ENCODE assay signal across 1 cellular context in the genomic region with DNA sequence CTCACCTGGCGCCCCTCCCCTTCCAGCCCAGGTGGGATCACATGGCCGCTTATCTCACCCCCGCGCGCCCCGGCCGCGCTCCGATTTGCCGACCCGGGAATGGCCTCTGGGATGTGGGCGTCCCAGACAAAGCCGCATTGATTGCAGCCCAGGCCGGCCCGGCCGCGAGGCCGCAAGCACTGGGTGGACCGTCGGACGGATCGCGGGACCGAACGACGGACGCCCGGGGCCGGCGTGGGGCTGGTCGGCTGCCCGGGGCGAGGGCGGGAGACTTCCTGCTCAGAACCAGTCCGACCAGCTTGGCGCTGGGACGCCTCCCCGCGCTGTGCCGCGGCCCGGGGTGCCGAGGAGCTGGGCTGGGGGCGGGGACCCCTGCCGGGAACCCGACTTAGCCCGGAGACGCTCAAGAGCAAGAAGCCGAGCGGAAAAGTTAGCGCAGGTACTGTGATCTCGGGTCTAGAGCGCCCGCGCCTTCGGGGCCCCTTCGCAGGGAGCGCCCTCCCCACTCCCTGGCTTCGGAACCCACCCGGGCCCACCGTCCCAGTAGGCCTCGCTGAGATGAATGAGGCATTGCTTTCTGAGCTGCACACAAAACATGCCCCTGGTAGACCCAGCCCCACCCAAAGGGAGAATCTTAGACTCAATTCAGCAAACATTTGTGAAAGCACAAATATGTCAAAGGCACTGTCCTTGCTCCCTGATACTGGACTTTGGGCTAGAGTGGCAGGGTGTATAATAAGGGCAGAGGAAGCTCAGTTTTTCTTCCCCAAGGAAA.
TF ChIP-seq lines count a peak whose summit lies in the region.

No MANE protein-coding gene starts in this region.

TF ChIP-seq in WTC11, 78 proteins besides CTCF, POLR2A, EP300 and RAD21 (continued from another document):
- TF ChIP-seq, protein P1, sequence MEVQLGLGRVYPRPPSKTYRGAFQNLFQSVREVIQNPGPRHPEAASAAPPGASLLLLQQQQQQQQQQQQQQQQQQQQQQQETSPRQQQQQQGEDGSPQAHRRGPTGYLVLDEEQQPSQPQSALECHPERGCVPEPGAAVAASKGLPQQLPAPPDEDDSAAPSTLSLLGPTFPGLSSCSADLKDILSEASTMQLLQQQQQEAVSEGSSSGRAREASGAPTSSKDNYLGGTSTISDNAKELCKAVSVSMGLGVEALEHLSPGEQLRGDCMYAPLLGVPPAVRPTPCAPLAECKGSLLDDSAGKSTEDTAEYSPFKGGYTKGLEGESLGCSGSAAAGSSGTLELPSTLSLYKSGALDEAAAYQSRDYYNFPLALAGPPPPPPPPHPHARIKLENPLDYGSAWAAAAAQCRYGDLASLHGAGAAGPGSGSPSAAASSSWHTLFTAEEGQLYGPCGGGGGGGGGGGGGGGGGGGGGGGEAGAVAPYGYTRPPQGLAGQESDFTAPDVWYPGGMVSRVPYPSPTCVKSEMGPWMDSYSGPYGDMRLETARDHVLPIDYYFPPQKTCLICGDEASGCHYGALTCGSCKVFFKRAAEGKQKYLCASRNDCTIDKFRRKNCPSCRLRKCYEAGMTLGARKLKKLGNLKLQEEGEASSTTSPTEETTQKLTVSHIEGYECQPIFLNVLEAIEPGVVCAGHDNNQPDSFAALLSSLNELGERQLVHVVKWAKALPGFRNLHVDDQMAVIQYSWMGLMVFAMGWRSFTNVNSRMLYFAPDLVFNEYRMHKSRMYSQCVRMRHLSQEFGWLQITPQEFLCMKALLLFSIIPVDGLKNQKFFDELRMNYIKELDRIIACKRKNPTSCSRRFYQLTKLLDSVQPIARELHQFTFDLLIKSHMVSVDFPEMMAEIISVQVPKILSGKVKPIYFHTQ (CRISPR knock-in tag; IDR thresholded peaks at IDR 0.05) = no peak
- TF ChIP-seq MYBL2 (CRISPR knock-in tag; IDR thresholded peaks at IDR 0.05) (peak; percentile 77; the same call in 1 of the 2 replicates), GRHL2 (CRISPR knock-in tag; IDR thresholded peaks at IDR 0.05; ENCODE audit: insufficient replicate concordance, severe bottlenecking) (no peak), SMAD4 (CRISPR knock-in tag; IDR thresholded peaks at IDR 0.05) (no peak), SMAD3 (CRISPR knock-in tag; IDR thresholded peaks at IDR 0.05; ENCODE audit: borderline replicate concordance) (no peak), ZNF219 (CRISPR knock-in tag; IDR thresholded peaks at IDR 0.05; ENCODE audit: borderline replicate concordance) (peak; percentile 48; the same call in 1 of the 2 replicates), PRRX2 (CRISPR knock-in tag; IDR thresholded peaks at IDR 0.05) (no peak), NFATC4 (CRISPR knock-in tag; IDR thresholded peaks at IDR 0.05) (no peak), ZNF138 (CRISPR knock-in tag; conservative IDR thresholded peaks at IDR 0.05) (0 out of 2 replicates have a peak, but pooled peaks have one; percentile 37), RORB (CRISPR knock-in tag; IDR thresholded peaks at IDR 0.05) (no peak), JUN (CRISPR knock-in tag; IDR thresholded peaks at IDR 0.05) (peak; percentile 70; the same call in 1 of the 2 replicates), ZBTB21 (CRISPR knock-in tag; IDR thresholded peaks at IDR 0.05; ENCODE audit: borderline replicate concordance) (0 out of 2 replicates have a peak, but pooled peaks have one; percentile 73), ATF1 (CRISPR knock-in tag; IDR thresholded peaks at IDR 0.05) (0 out of 2 replicates have a peak, but pooled peaks have one; percentile 41), MXD4 (CRISPR knock-in tag; IDR thresholded peaks at IDR 0.05; ENCODE audit: borderline replicate concordance) (no peak), TCF7 (CRISPR knock-in tag; IDR thresholded peaks at IDR 0.05; ENCODE audit: low read depth) (peak; percentile 59; the same call in 1 of the 2 replicates), NR3C1 (CRISPR knock-in tag; conservative IDR thresholded peaks at IDR 0.05; ENCODE audit: low read depth) (peak; percentile 93; the same call in 1 of the 2 replicates), JAZF1 (CRISPR knock-in tag; IDR thresholded peaks at IDR 0.05) (no peak), ELF4 (CRISPR knock-in tag; IDR thresholded peaks at IDR 0.05; ENCODE audit: low read depth) (no peak), TEAD4 (CRISPR knock-in tag; IDR thresholded peaks at IDR 0.05) (peak; percentile 72; the same call in 1 of the 2 replicates)
- TF ChIP-seq, protein P2, sequence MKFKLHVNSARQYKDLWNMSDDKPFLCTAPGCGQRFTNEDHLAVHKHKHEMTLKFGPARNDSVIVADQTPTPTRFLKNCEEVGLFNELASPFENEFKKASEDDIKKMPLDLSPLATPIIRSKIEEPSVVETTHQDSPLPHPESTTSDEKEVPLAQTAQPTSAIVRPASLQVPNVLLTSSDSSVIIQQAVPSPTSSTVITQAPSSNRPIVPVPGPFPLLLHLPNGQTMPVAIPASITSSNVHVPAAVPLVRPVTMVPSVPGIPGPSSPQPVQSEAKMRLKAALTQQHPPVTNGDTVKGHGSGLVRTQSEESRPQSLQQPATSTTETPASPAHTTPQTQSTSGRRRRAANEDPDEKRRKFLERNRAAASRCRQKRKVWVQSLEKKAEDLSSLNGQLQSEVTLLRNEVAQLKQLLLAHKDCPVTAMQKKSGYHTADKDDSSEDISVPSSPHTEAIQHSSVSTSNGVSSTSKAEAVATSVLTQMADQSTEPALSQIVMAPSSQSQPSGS (CRISPR knock-in tag; IDR thresholded peaks at IDR 0.05; ENCODE audit: borderline replicate concordance, low read depth) = peak; percentile 67
- TF ChIP-seq, protein P3, sequence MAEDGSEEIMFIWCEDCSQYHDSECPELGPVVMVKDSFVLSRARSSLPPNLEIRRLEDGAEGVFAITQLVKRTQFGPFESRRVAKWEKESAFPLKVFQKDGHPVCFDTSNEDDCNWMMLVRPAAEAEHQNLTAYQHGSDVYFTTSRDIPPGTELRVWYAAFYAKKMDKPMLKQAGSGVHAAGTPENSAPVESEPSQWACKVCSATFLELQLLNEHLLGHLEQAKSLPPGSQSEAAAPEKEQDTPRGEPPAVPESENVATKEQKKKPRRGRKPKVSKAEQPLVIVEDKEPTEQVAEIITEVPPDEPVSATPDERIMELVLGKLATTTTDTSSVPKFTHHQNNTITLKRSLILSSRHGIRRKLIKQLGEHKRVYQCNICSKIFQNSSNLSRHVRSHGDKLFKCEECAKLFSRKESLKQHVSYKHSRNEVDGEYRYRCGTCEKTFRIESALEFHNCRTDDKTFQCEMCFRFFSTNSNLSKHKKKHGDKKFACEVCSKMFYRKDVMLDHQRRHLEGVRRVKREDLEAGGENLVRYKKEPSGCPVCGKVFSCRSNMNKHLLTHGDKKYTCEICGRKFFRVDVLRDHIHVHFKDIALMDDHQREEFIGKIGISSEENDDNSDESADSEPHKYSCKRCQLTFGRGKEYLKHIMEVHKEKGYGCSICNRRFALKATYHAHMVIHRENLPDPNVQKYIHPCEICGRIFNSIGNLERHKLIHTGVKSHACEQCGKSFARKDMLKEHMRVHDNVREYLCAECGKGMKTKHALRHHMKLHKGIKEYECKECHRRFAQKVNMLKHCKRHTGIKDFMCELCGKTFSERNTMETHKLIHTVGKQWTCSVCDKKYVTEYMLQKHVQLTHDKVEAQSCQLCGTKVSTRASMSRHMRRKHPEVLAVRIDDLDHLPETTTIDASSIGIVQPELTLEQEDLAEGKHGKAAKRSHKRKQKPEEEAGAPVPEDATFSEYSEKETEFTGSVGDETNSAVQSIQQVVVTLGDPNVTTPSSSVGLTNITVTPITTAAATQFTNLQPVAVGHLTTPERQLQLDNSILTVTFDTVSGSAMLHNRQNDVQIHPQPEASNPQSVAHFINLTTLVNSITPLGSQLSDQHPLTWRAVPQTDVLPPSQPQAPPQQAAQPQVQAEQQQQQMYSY (CRISPR knock-in tag; IDR thresholded peaks at IDR 0.05) = no peak
- TF ChIP-seq, protein P4, sequence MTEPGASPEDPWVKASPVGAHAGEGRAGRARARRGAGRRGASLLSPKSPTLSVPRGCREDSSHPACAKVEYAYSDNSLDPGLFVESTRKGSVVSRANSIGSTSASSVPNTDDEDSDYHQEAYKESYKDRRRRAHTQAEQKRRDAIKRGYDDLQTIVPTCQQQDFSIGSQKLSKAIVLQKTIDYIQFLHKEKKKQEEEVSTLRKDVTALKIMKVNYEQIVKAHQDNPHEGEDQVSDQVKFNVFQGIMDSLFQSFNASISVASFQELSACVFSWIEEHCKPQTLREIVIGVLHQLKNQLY (CRISPR knock-in tag; IDR thresholded peaks at IDR 0.05) = no peak
- TF ChIP-seq, protein P5, sequence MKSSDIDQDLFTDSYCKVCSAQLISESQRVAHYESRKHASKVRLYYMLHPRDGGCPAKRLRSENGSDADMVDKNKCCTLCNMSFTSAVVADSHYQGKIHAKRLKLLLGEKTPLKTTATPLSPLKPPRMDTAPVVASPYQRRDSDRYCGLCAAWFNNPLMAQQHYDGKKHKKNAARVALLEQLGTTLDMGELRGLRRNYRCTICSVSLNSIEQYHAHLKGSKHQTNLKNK (CRISPR knock-in tag; IDR thresholded peaks at IDR 0.05) = no peak
- TF ChIP-seq, protein P6, sequence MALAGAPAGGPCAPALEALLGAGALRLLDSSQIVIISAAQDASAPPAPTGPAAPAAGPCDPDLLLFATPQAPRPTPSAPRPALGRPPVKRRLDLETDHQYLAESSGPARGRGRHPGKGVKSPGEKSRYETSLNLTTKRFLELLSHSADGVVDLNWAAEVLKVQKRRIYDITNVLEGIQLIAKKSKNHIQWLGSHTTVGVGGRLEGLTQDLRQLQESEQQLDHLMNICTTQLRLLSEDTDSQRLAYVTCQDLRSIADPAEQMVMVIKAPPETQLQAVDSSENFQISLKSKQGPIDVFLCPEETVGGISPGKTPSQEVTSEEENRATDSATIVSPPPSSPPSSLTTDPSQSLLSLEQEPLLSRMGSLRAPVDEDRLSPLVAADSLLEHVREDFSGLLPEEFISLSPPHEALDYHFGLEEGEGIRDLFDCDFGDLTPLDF (CRISPR knock-in tag; IDR thresholded peaks at IDR 0.05) = no peak; the same call in 1 of the 2 replicates
- TF ChIP-seq, protein P7, sequence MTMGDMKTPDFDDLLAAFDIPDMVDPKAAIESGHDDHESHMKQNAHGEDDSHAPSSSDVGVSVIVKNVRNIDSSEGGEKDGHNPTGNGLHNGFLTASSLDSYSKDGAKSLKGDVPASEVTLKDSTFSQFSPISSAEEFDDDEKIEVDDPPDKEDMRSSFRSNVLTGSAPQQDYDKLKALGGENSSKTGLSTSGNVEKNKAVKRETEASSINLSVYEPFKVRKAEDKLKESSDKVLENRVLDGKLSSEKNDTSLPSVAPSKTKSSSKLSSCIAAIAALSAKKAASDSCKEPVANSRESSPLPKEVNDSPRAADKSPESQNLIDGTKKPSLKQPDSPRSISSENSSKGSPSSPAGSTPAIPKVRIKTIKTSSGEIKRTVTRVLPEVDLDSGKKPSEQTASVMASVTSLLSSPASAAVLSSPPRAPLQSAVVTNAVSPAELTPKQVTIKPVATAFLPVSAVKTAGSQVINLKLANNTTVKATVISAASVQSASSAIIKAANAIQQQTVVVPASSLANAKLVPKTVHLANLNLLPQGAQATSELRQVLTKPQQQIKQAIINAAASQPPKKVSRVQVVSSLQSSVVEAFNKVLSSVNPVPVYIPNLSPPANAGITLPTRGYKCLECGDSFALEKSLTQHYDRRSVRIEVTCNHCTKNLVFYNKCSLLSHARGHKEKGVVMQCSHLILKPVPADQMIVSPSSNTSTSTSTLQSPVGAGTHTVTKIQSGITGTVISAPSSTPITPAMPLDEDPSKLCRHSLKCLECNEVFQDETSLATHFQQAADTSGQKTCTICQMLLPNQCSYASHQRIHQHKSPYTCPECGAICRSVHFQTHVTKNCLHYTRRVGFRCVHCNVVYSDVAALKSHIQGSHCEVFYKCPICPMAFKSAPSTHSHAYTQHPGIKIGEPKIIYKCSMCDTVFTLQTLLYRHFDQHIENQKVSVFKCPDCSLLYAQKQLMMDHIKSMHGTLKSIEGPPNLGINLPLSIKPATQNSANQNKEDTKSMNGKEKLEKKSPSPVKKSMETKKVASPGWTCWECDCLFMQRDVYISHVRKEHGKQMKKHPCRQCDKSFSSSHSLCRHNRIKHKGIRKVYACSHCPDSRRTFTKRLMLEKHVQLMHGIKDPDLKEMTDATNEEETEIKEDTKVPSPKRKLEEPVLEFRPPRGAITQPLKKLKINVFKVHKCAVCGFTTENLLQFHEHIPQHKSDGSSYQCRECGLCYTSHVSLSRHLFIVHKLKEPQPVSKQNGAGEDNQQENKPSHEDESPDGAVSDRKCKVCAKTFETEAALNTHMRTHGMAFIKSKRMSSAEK (CRISPR knock-in tag; IDR thresholded peaks at IDR 0.05; ENCODE audit: borderline replicate concordance) = no peak
- TF ChIP-seq, protein P8, sequence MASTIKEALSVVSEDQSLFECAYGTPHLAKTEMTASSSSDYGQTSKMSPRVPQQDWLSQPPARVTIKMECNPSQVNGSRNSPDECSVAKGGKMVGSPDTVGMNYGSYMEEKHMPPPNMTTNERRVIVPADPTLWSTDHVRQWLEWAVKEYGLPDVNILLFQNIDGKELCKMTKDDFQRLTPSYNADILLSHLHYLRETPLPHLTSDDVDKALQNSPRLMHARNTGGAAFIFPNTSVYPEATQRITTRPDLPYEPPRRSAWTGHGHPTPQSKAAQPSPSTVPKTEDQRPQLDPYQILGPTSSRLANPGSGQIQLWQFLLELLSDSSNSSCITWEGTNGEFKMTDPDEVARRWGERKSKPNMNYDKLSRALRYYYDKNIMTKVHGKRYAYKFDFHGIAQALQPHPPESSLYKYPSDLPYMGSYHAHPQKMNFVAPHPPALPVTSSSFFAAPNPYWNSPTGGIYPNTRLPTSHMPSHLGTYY (CRISPR knock-in tag; IDR thresholded peaks at IDR 0.05) = no peak
